Comparison of ENCODE assay signal across 9 cellular contexts in genomic region chr2:46937457-46937856, GRCh38. TPM values are rescaled to one million over a fixed set of nuclear protein-coding genes. Genes with fewer than 3 reads are reported as not detected.
DNase-seq lines count a peak whose midpoint lies in the region; ATAC-seq and TF ChIP-seq lines count a peak whose summit lies in the region.
"Had no signal": no experiment of that assay in that cellular context is flagged by ENCODE, and none has a peak within 500 bp of the region (broad histone marks: within the 10 kb centered on the region; RNA-seq: fewer than 3 reads in every experiment).

No MANE protein-coding gene starts in this region.

- no peaks in the 10 kb centered on the region for H3K36me3 Mint-ChIP-seq in chondrocyte (ENCODE audit: low read depth)

- H3K79me2 ChIP-seq in DOHH2 (ENCODE audit: control insufficient read depth, low read length) (peaks cover 73% of the 10 kb centered on the region), osteoblast (ENCODE audit: insufficient read depth, low read length) (peaks cover 15% of the 10 kb centered on the region)

- H3K4me2 ChIP-seq in DOHH2 (ENCODE audit: low read length) (no peak overlapping the region), osteoblast (ENCODE audit: insufficient read depth, low read length) (no peak overlapping the region)

- H4K20me1 ChIP-seq in DOHH2 (ENCODE audit: control insufficient read depth, insufficient read depth, low read depth, low read length): no peaks in the 10 kb centered on the region
- peaks cover 7% of the 10 kb centered on the region for H4K20me1 ChIP-seq in osteoblast (ENCODE audit: insufficient read depth, low read length)

- H3K36me3 ChIP-seq in DOHH2 (ENCODE audit: control insufficient read depth, low read length): peaks cover 4% of the 10 kb centered on the region; the same call in 1 of the 2 replicates
- no peaks in the 10 kb centered on the region for H3K36me3 ChIP-seq in osteoblast (ENCODE audit: insufficient read depth, low read length)

- H3K4me1 ChIP-seq in DOHH2 (ENCODE audit: control insufficient read depth, low read length): peaks cover 40% of the 10 kb centered on the region
- peaks cover 18% of the 10 kb centered on the region for H3K4me1 ChIP-seq in osteoblast (ENCODE audit: insufficient read depth, low read length)

- peaks cover 6% of the 10 kb centered on the region for H3F3A ChIP-seq in DOHH2 (ENCODE audit: control insufficient read depth, insufficient read depth)

- peak; percentile 8 for DNase-seq in LHCN-M2 (ENCODE audit: low read depth)
- DNase-seq in chondrocyte (ENCODE audit: low spot score): no peak
- DNase-seq in osteoblast (ENCODE audit: insufficient read length, low spot score, missing footprints): no peak
- no peak for DNase-seq in NCI-H1436 (lab: John Stamatoyannopoulos, UW)
- no peak for DNase-seq in amniotic stem cell (lab: John Stamatoyannopoulos, UW)
- DNase-seq: stimulated activated naive CD8-positive, alpha-beta T cell treated with anti-CD3 and anti-CD28 coated beads, Interleukin-15, amount 100 ng/mL, for 72 hours had no signal

- peaks cover 23% of the 10 kb centered on the region for H3K4me1 Mint-ChIP-seq in chondrocyte (ENCODE audit: low read depth)

- no peak overlapping the region for H3K27ac Mint-ChIP-seq in chondrocyte (ENCODE audit: unreplicated experiment)
- H3K27ac Mint-ChIP-seq: stimulated activated naive CD8-positive, alpha-beta T cell treated with anti-CD3 and anti-CD28 coated beads, Interleukin-15, amount 100 ng/mL, for 72 hours had no signal

- no peak overlapping the region for H3K4me3 Mint-ChIP-seq in chondrocyte (ENCODE audit: unreplicated experiment)
- H3K4me3 Mint-ChIP-seq: stimulated activated naive CD8-positive, alpha-beta T cell treated with anti-CD3 and anti-CD28 coated beads, Interleukin-15, amount 100 ng/mL, for 72 hours had no signal

- H3K9me3 Mint-ChIP-seq in chondrocyte (ENCODE audit: low read depth): no peaks in the 10 kb centered on the region
- H3K9me3 Mint-ChIP-seq: stimulated activated naive CD8-positive, alpha-beta T cell treated with anti-CD3 and anti-CD28 coated beads, Interleukin-15, amount 100 ng/mL, for 72 hours had no signal

- no peaks in the 10 kb centered on the region for H3K27me3 Mint-ChIP-seq in chondrocyte (ENCODE audit: low read depth)
- H3K27me3 Mint-ChIP-seq: stimulated activated naive CD8-positive, alpha-beta T cell treated with anti-CD3 and anti-CD28 coated beads, Interleukin-15, amount 100 ng/mL, for 72 hours had no signal

- H2AFZ ChIP-seq in osteoblast (ENCODE audit: low read length): no peak overlapping the region

- ATAC-seq in HG02798 (IDR thresholded peaks at IDR 0.05; ENCODE audit: poor library complexity, unreplicated experiment) (no peak), HG02938 (IDR thresholded peaks at IDR 0.05; ENCODE audit: unreplicated experiment) (no peak)
- ATAC-seq: stimulated activated naive CD8-positive, alpha-beta T cell treated with anti-CD3 and anti-CD28 coated beads, Interleukin-15, amount 100 ng/mL, for 72 hours had no signal

- H3K27me3 ChIP-seq in DOHH2 (ENCODE audit: control insufficient read depth, low read length): no peaks in the 10 kb centered on the region
- no peaks in the 10 kb centered on the region for H3K27me3 ChIP-seq in osteoblast (ENCODE audit: insufficient read depth, low read length)

- H3K9me2 ChIP-seq in DOHH2 (replicated peaks; ENCODE audit: control insufficient read depth, low read length): no peaks in the 10 kb centered on the region

- TF ChIP-seq CTCF in DOHH2 (IDR thresholded peaks at IDR 0.05; ENCODE audit: low read depth, low read length, poor library complexity, severe bottlenecking) (peak; percentile 65), chondrocyte (IDR thresholded peaks at IDR 0.05) (peak; percentile 76), osteoblast (IDR thresholded peaks at IDR 0.05; ENCODE audit: extremely low read depth, low read depth, low read length) (peak; percentile 53)

- H3K27ac ChIP-seq in DOHH2 (ENCODE audit: low read depth, low read length) (no peak overlapping the region), osteoblast (ENCODE audit: low read depth, low read length) (no peak overlapping the region)

- no peaks in the 10 kb centered on the region for H3K9me3 ChIP-seq in DOHH2 (ENCODE audit: control insufficient read depth, insufficient read depth, low read length)
- H3K9me3 ChIP-seq in osteoblast (ENCODE audit: low read depth, low read length): no peaks in the 10 kb centered on the region

- no peak overlapping the region for H3K4me3 ChIP-seq in DOHH2 (ENCODE audit: low read length)
- H3K4me3 ChIP-seq in osteoblast (ENCODE audit: insufficient read depth, low read length): no peak overlapping the region

RNA-seq across cellular contexts. Expression of gene TTC7A, which starts 3.6 kb away (rescaled TPM):
- total RNA-seq in LHCN-M2 (2014; rRNA removed): 12.9 and 15.0 TPM in 2 replicates
- 12.6 TPM for polyA plus RNA-seq in LHCN-M2 (2012)
- 17.0 to 29.8 TPM (median 19.5 TPM) in 3 replicates for total RNA-seq in chondrocyte
- total RNA-seq in osteoblast: 41.0 and 44.5 TPM in 2 replicates

RNA-seq across cellular contexts. Expression of gene MCFD2, which starts 21.9 kb away (rescaled TPM):
- 219 and 228 TPM in 2 replicates for total RNA-seq in LHCN-M2 (2014; rRNA removed)
- polyA plus RNA-seq in LHCN-M2 (2012): 85.9 TPM
- 95.0 to 103 TPM (median 101 TPM) in 3 replicates for total RNA-seq in chondrocyte
- total RNA-seq in osteoblast: 136 and 185 TPM in 2 replicates
